In genomic region chr20:41848180-41848579, GRCh38 we compare ENCODE assay signal across 15 cellular contexts.
A peak's percentile ranks its signal among the peaks of the same experiment; 100 is the strongest.
DNase-seq lines count a peak whose midpoint lies in the region; TF ChIP-seq lines count a peak whose summit lies in the region.
"Had no signal": no experiment of that assay in that cellular context is flagged by ENCODE, and none has a peak within 500 bp of the region (broad histone marks: within the 10 kb centered on the region; RNA-seq: fewer than 3 reads in every experiment).

No MANE protein-coding gene starts in this region.

- no peak overlapping the region for H3K27ac ChIP-seq in WERI-Rb-1
- no peak overlapping the region for H3K27ac ChIP-seq in parathyroid adenoma
- H3K27ac ChIP-seq in mammary epithelial cell (ENCODE audit: insufficient read depth, low read depth, low read length) = no peak overlapping the region
- H3K27ac ChIP-seq: A549, adrenal gland, foreskin keratinocyte, right atrium auricular region, testis had no signal

- dilution Hi-C loops in mammary epithelial cell (cut with HindIII; ENCODE audit: low sequenced_read_pairs) = no loop called here

- H4K20me1 ChIP-seq in mammary epithelial cell (ENCODE audit: insufficient read depth, low read length) = no peaks in the 10 kb centered on the region

- WGBS in mammary epithelial cell (ENCODE audit: low coverage, missing lambda C conversion rate) = 44% methylated on average over 3 of the region's 3 CpGs

- H3K4me3 ChIP-seq in WERI-Rb-1 (ENCODE audit: low read depth, low read length) (no peak overlapping the region), parathyroid adenoma (ENCODE audit: low read depth, low read length) (no peak overlapping the region), mammary epithelial cell (replicated peaks in 1 of 3; ENCODE audit: insufficient read depth in 1 of 3, low read depth in 2 of 3, low read length in 3 of 3) (no peak overlapping the region)
- H3K4me3 ChIP-seq: A549, adrenal gland, right atrium auricular region, testis had no signal

- H3K79me2 ChIP-seq in parathyroid adenoma (no peaks in the 10 kb centered on the region), mammary epithelial cell (ENCODE audit: insufficient read depth, low read length) (no peaks in the 10 kb centered on the region)

- no peaks in the 10 kb centered on the region for H3K36me3 ChIP-seq in WERI-Rb-1
- H3K36me3 ChIP-seq in parathyroid adenoma (ENCODE audit: control insufficient read depth, insufficient read depth, low read length) = no peaks in the 10 kb centered on the region
- no peaks in the 10 kb centered on the region for H3K36me3 ChIP-seq in mammary epithelial cell (ENCODE audit: insufficient read depth, low read length)
- H3K36me3 ChIP-seq: adrenal gland, right atrium auricular region had no signal

- in situ Hi-C loops in mammary epithelial cell (cut with MboI; ENCODE audit: low sequenced_read_pairs in 2 of 2) = no loop called here

- DNase-seq in NCI-H748 (lab: John Stamatoyannopoulos, UW; ENCODE audit: unreplicated experiment) (peak; percentile 5), NCI-H748 treated with DMSO at 0.1 percent for 48 hours (lab: John Stamatoyannopoulos, UW) (no peak), NAMALWA (ENCODE audit: low spot score) (peak; percentile 23), WERI-Rb-1 (no peak), mammary epithelial cell (no peak), NCI-H187 treated with DMSO at 0.1 percent for 48 hours (lab: John Stamatoyannopoulos, UW) (no peak), globus pallidus (ENCODE audit: low spot score) (no peak)
- DNase-seq: adrenal gland; foreskin keratinocyte; SHP77 treated with DMSO at 0.1 percent for 48 hours; stimulated activated CD4-positive, alpha-beta T cell treated with anti-CD3 and anti-CD28 coated beads, Interleukin-2, amount 100 ng/mL, for 24 hours; testis had no signal

- H3K9me3 ChIP-seq in WERI-Rb-1 (ENCODE audit: severe bottlenecking) = no peaks in the 10 kb centered on the region
- no peaks in the 10 kb centered on the region for H3K9me3 ChIP-seq in parathyroid adenoma (ENCODE audit: control insufficient read depth, low read length)
- peaks cover 9% of the 10 kb centered on the region for H3K9me3 ChIP-seq in mammary epithelial cell (replicated peaks; ENCODE audit: insufficient read depth, low read length)
- H3K9me3 ChIP-seq: A549, adrenal gland, right atrium auricular region, testis had no signal

- 0 out of 2 replicates have a peak, but pooled peaks have one; percentile 9 for TF ChIP-seq CTCF in WERI-Rb-1 (IDR thresholded peaks at IDR 0.05; ENCODE audit: low read depth, low read length)
- TF ChIP-seq CTCF in parathyroid adenoma (IDR thresholded peaks at IDR 0.05) = peak; percentile 52
- TF ChIP-seq CTCF in mammary epithelial cell (conservative IDR thresholded peaks at IDR 0.05 in 1 of 2, IDR thresholded peaks at IDR 0.05 in 1 of 2; ENCODE audit: extremely low read depth in 1 of 2, insufficient read depth in 1 of 2, low read depth in 1 of 2, low read length in 2 of 2) = no peak

- CTCF ChIA-PET in mammary epithelial cell (lab: Charles Lee; ENCODE audit: low non-redundant PET) = no interaction called here

- H3K27me3 ChIP-seq in WERI-Rb-1 (ENCODE audit: insufficient read depth, low read depth, severe bottlenecking) = no peaks in the 10 kb centered on the region
- H3K27me3 ChIP-seq in parathyroid adenoma (ENCODE audit: control insufficient read depth, insufficient read depth, low read length) = no peaks in the 10 kb centered on the region
- H3K27me3 ChIP-seq in mammary epithelial cell (ENCODE audit: insufficient read depth, low read length) = no peaks in the 10 kb centered on the region
- H3K27me3 ChIP-seq: adrenal gland, foreskin keratinocyte, right atrium auricular region, testis had no signal

- H2AFZ ChIP-seq in parathyroid adenoma = no peak overlapping the region
- no peak overlapping the region for H2AFZ ChIP-seq in mammary epithelial cell (ENCODE audit: low read depth, low read length)

- H3K9ac ChIP-seq in parathyroid adenoma = no peak overlapping the region
- H3K9ac ChIP-seq in mammary epithelial cell (ENCODE audit: insufficient read depth, low read length) = no peak overlapping the region

- no TSS peak for BruUV-seq in mammary epithelial cell (replicated peaks; lab: Mats Ljungman, UMichigan)

- intact Hi-C loops in mammary epithelial cell (cut with micrococcal nuclease) = no loop called here

- H3K4me1 ChIP-seq in parathyroid adenoma (peaks cover 3% of the 10 kb centered on the region), mammary epithelial cell (ENCODE audit: insufficient read depth, low read length) (no peaks in the 10 kb centered on the region)
- H3K4me1 ChIP-seq: A549, adrenal gland, foreskin keratinocyte, right atrium auricular region, testis had no signal

- H3K4me2 ChIP-seq in parathyroid adenoma (ENCODE audit: low read length) (no peak overlapping the region), mammary epithelial cell (ENCODE audit: insufficient read depth, low read depth, low read length) (no peak overlapping the region)
- H3K4me2 ChIP-seq: A549 had no signal

Comparison
In these comparisons a context has a peak if more than half of its experiments do, and no peak if none do; other contexts are left out.
1. DNase-seq: peak in NCI-H748 (single experiment) and NAMALWA (single experiment); none in NCI-H748 treated with DMSO at 0.1 percent for 48 hours (single experiment), WERI-Rb-1 (single experiment), mammary epithelial cell (single experiment), NCI-H187 treated with DMSO at 0.1 percent for 48 hours (single experiment) and globus pallidus (single experiment).
2. CTCF ChIP-seq: peak in WERI-Rb-1 (single experiment) and parathyroid adenoma (single experiment); none in mammary epithelial cell (0 of 2).